Comparison of ENCODE assay signal across 8 cellular contexts in genomic region chr11:3378426-3379423, GRCh38. TPM values are rescaled to one million over a fixed set of nuclear protein-coding genes. Genes with fewer than 3 reads are reported as not detected.
DNase-seq lines count a peak whose midpoint lies in the region; ATAC-seq and TF ChIP-seq lines count a peak whose summit lies in the region.

Gene ZNF195 (minus strand): TSS chr11:3379146. CDS start chr11:3379040, 106 bp downstream.

- DNase-seq in GM12865 (ENCODE audit: low read depth): peak; percentile 99
- peak; percentile 93 for DNase-seq in NCI-H1417 treated with DMSO at 0.1 percent for 48 hours (lab: John Stamatoyannopoulos, UW)
- DNase-seq in SW480 (ENCODE audit: low spot score): peak; percentile 97
- peak; percentile 98 for DNase-seq in activated naive CD8-positive, alpha-beta T cell treated with anti-CD3 and anti-CD28 coated beads, Interleukin-2, amount 50 U/mL, for 24 hours
- DNase-seq in cardiac muscle cell (ENCODE audit: low read depth in 1 of 2, low spot score in 1 of 2): peak; percentile 92 to 98
- DNase-seq in trophoblast cell: peak; percentile 99
- peak; percentile 99 for DNase-seq in transverse colon

- H3K4me1 ChIP-seq in cardiac muscle cell (ENCODE audit: low read depth) (no peaks in the 10 kb centered on the region), trophoblast cell (ENCODE audit: control insufficient read depth in 1 of 2, insufficient read depth in 2 of 2, low read length in 2 of 2) (peaks cover 14 to 18% of the 10 kb centered on the region in 2 experiments), transverse colon (peaks cover 10 to 34% (median 16%) of the 10 kb centered on the region in 4 donors)

- peak within 1 kb of the TSS; percentile 100 for H3K18ac ChIP-seq in trophoblast cell (ENCODE audit: low read length)

- H2BK120ac ChIP-seq in trophoblast cell (ENCODE audit: insufficient read depth, low read length, poor library complexity): peak within 1 kb of the TSS; percentile 96

- H3K14ac ChIP-seq in trophoblast cell (ENCODE audit: low read length): peak within 1 kb of the TSS; percentile 89

- no peaks in the 10 kb centered on the region for H3K27me3 ChIP-seq in cardiac muscle cell
- H3K27me3 ChIP-seq in trophoblast cell (ENCODE audit: insufficient read depth, low read length): no peaks in the 10 kb centered on the region
- H3K27me3 ChIP-seq in transverse colon: no peaks in the 10 kb centered on the region

- H3K4me3 ChIP-seq in GM12865 (ENCODE audit: low read depth, low read length) (peak within 1 kb of the TSS; percentile 92), cardiac muscle cell (peak within 1 kb of the TSS; percentile 99), trophoblast cell (ENCODE audit: low read depth, low read length) (peak within 1 kb of the TSS; percentile 98), transverse colon (peak within 1 kb of the TSS; percentile 39 to 95 (median 88))

- no peaks in the 10 kb centered on the region for H3K9me3 ChIP-seq in cardiac muscle cell (ENCODE audit: low read depth)
- no peaks in the 10 kb centered on the region for H3K9me3 ChIP-seq in trophoblast cell (ENCODE audit: insufficient read depth, low read depth, low read length)
- no peaks in the 10 kb centered on the region for H3K9me3 ChIP-seq in transverse colon

- peaks cover 47% of the 10 kb centered on the region for H3K36me3 Mint-ChIP-seq in activated naive CD8-positive, alpha-beta T cell treated with anti-CD3 and anti-CD28 coated beads, Interleukin-2, amount 50 U/mL, for 24 hours (ENCODE audit: low read depth)

- peak within 1 kb of the TSS; percentile 92 for H3K4me3 Mint-ChIP-seq in activated naive CD8-positive, alpha-beta T cell treated with anti-CD3 and anti-CD28 coated beads, Interleukin-2, amount 50 U/mL, for 24 hours

- peaks cover 22% of the 10 kb centered on the region for H3K79me2 ChIP-seq in trophoblast cell (ENCODE audit: control insufficient read depth, insufficient read depth, low read length, poor library complexity)

- H3K36me3 ChIP-seq in cardiac muscle cell (peaks cover 8% of the 10 kb centered on the region), trophoblast cell (ENCODE audit: control insufficient read depth in 1 of 2, insufficient read depth in 2 of 2, low read length in 2 of 2) (peaks cover 5 to 11% of the 10 kb centered on the region in 2 experiments), transverse colon (peaks cover 0 to 11% (median 0%) of the 10 kb centered on the region in 4 donors)

- H3K27ac Mint-ChIP-seq in activated naive CD8-positive, alpha-beta T cell treated with anti-CD3 and anti-CD28 coated beads, Interleukin-2, amount 50 U/mL, for 24 hours: peak within 1 kb of the TSS; percentile 95

- H3K27me3 Mint-ChIP-seq in activated naive CD8-positive, alpha-beta T cell treated with anti-CD3 and anti-CD28 coated beads, Interleukin-2, amount 50 U/mL, for 24 hours: no peaks in the 10 kb centered on the region

- ATAC-seq in HG02763 (IDR thresholded peaks at IDR 0.05; ENCODE audit: unreplicated experiment): peak; percentile 99
- ATAC-seq in activated naive CD8-positive, alpha-beta T cell treated with anti-CD3 and anti-CD28 coated beads, Interleukin-2, amount 50 U/mL, for 24 hours: peak; percentile 99

- peak within 1 kb of the TSS; percentile 95 for H2BK5ac ChIP-seq in trophoblast cell (ENCODE audit: low read depth, low read length, poor library complexity)

- intact Hi-C loops in transverse colon (cut with DNase I; ENCODE audit: low total_unique reads): no loop called here

- peak within 1 kb of the TSS; percentile 100 for H4K8ac ChIP-seq in trophoblast cell (ENCODE audit: low read depth, low read length)

- no peak for TF ChIP-seq CTCF in GM12865 (IDR thresholded peaks at IDR 0.05; ENCODE audit: insufficient read depth, low read depth, low read length, missing control alignments)
- no peak for TF ChIP-seq CTCF in cardiac muscle cell (IDR thresholded peaks at IDR 0.05; ENCODE audit: low read depth, low read length)
- TF ChIP-seq CTCF in transverse colon (IDR thresholded peaks at IDR 0.05): no peak

- no peak for TF ChIP-seq EP300 in transverse colon (IDR thresholded peaks at IDR 0.05; ENCODE audit: low read depth)

- peak within 1 kb of the TSS; percentile 92 for H3K27ac ChIP-seq in cardiac muscle cell
- H3K27ac ChIP-seq in trophoblast cell (ENCODE audit: low read depth, low read length): peak within 1 kb of the TSS; percentile 77
- peak within 1 kb of the TSS; percentile 73 to 91 (median 86) for H3K27ac ChIP-seq in transverse colon

- peaks cover 45% of the 10 kb centered on the region for H3K4me1 Mint-ChIP-seq in activated naive CD8-positive, alpha-beta T cell treated with anti-CD3 and anti-CD28 coated beads, Interleukin-2, amount 50 U/mL, for 24 hours

- in situ Hi-C loops in transverse colon (cut with MboI; ENCODE audit: low pct_ligation_motif_present in 1 of 4, low pct_unique_long_range_greater_than_20kb in 1 of 4, low sequenced_read_pairs in 3 of 4): no loop called here

- peak; percentile 86 for TF ChIP-seq POLR2A in transverse colon (IDR thresholded peaks at IDR 0.05)

- peak within 1 kb of the TSS; percentile 99 for H3K4ac ChIP-seq in trophoblast cell (ENCODE audit: low read depth, low read length)

- peak within 1 kb of the TSS; percentile 100 for H4K12ac ChIP-seq in trophoblast cell (ENCODE audit: low read depth, low read length)

- peak within 1 kb of the TSS; percentile 91 for H3K4me2 ChIP-seq in trophoblast cell (ENCODE audit: low read length)

- peak within 1 kb of the TSS; percentile 88 for H2AFZ ChIP-seq in trophoblast cell (ENCODE audit: insufficient read depth, low read length, poor library complexity)

- no CpG with 5 or more reads among the region's 54 CpGs for WGBS in trophoblast cell (ENCODE audit: extremely low coverage, insufficient coverage, insufficient read length)
- WGBS in transverse colon (ENCODE audit: low coverage in 1 of 2), 2 donors: 2 to 3% methylated on average over 8 to 40 of the region's 54 CpGs

- peak within 1 kb of the TSS; percentile 97 for H4K91ac ChIP-seq in trophoblast cell (ENCODE audit: low read depth, low read length)

- H3K9me3 Mint-ChIP-seq in activated naive CD8-positive, alpha-beta T cell treated with anti-CD3 and anti-CD28 coated beads, Interleukin-2, amount 50 U/mL, for 24 hours: peaks cover 8% of the 10 kb centered on the region

- no peak within 1 kb of the TSS for H3K23ac ChIP-seq in trophoblast cell (ENCODE audit: low read length)

- peaks cover 6% of the 10 kb centered on the region for H3K79me1 ChIP-seq in trophoblast cell (ENCODE audit: low read length)

- peak within 1 kb of the TSS; percentile 99 for H3K9ac ChIP-seq in trophoblast cell (ENCODE audit: low read length)

- no peak within 1 kb of the TSS for H2BK12ac ChIP-seq in trophoblast cell (ENCODE audit: low read length)

- peak within 1 kb of the TSS; percentile 51 for H2AK5ac ChIP-seq in trophoblast cell (ENCODE audit: low read length)

RNA-seq across cellular contexts. Expression of gene ZNF195, which starts in this region (rescaled TPM):
- total RNA-seq in cardiac muscle cell (20.2 and 35.5 TPM in 2 replicates), transverse colon (10 to 100 TPM; 12.3 to 37.5 (median 28.5) TPM)
- 35.1 TPM in 2 replicates for polyA plus RNA-seq in cardiac muscle cell
- polyA plus RNA-seq in trophoblast cell (2013): 22.0 and 22.4 TPM in 2 replicates

Comparison
In these comparisons a context has a peak if more than half of its experiments do, and no peak if none do; other contexts are left out.
1. Peak in every context shown above with its lines: DNase-seq, ATAC-seq, H3K4me3 ChIP-seq and H3K27ac ChIP-seq.